20 cellular contexts compared by ENCODE assay signal in the genomic region with DNA sequence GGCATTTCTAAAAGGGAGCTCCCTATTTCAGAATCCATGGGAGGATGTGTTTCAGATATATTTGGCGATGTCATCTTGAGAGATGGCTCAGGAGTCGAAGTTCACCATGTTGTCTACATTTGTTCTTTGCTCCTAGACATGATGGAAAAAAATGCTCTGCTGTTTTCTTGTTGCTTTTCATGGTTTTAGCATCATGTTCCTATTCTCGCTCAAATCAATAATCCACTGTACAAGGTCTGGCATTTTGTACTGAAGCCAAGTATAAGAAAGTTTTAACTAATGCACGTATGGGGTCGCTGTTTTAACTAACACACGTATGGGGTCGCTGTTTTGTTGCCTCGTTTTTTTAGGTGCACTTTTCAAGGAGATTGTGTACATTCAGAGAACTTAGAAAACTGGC.
DNase-seq lines count a peak whose midpoint lies in the region; ATAC-seq, FAIRE-seq and TF ChIP-seq lines count a peak whose summit lies in the region.
"Had no signal": no experiment of that assay in that cellular context is flagged by ENCODE, and none has a peak within 500 bp of the region (broad histone marks: within the 10 kb centered on the region; RNA-seq: fewer than 3 reads in every experiment).

No MANE protein-coding gene starts in this region.

- POLR2A ChIA-PET in activated CD8-positive, alpha-beta T cell treated with anti-CD3 and anti-CD28 coated beads, Interleukin-2, amount 10 ng/mL, durations not matched to agents 7 days and 5 days (lab: Charles Lee), result interaction anchor here (0.9 to 1.5 kb wide), 6 partner anchors 15 to 251 kb away, joined by 3 to 4 read pairs (median 4); no protein-coding TSS in a partner anchor
- POLR2A ChIA-PET in naive thymus-derived CD4-positive, alpha-beta T cell (lab: Charles Lee), result interaction anchor here (1.1 to 2.1 kb wide), 2 partner anchors 53 to 61 kb away, joined by 4 to 25 read pairs; no protein-coding TSS in a partner anchor

- H3K4me3 ChIP-seq in naive thymus-derived CD4-positive, alpha-beta T cell (ENCODE audit: low read length), result no peak overlapping the region
- no peak overlapping the region for H3K4me3 ChIP-seq in prostate gland
- H3K4me3 ChIP-seq: BLaER1 treated with 17β-estradiol and CSF1 and Interleukin-3, amounts not matched to agents 10 nM and 100 nM had no signal

- H3K9me3 ChIP-seq in naive thymus-derived CD4-positive, alpha-beta T cell (ENCODE audit: control insufficient read depth in 2 of 3, low read length in 3 of 3), result no peaks in the 10 kb centered on the region
- H3K9me3 ChIP-seq in prostate gland, result no peaks in the 10 kb centered on the region
- H3K9me3 ChIP-seq: BLaER1 treated with 17β-estradiol and CSF1 and Interleukin-3, amounts not matched to agents 10 nM and 100 nM had no signal

- TF ChIP-seq CTCF in prostate gland (IDR thresholded peaks at IDR 0.05), result no peak

- ATAC-seq in activated CD8-positive, alpha-beta T cell treated with anti-CD3 and anti-CD28 coated beads, Interleukin-2, amount 10 ng/mL, durations not matched to agents 7 days and 5 days, result no peak
- ATAC-seq in naive thymus-derived CD4-positive, alpha-beta T cell, result no peak
- ATAC-seq in HG03469 (IDR thresholded peaks at IDR 0.05; ENCODE audit: unreplicated experiment), result no peak
- ATAC-seq: foreskin keratinocyte had no signal

- intact Hi-C loops in naive thymus-derived CD4-positive, alpha-beta T cell (cut with micrococcal nuclease), result loop anchor here (2.0 to 10.0 kb wide), 8 partner anchors 16 to 1338 kb away; partner anchors contain the start of genes CRADD (in 1 of the 2), EEA1 (in 1 of the 2), MRPL42 (in 1 of the 2) and NUDT4 (in 1 of the 2)
- intact Hi-C loops in prostate gland (cut with DNase I), result no loop called here

- no peaks in the 10 kb centered on the region for H3K36me3 ChIP-seq in naive thymus-derived CD4-positive, alpha-beta T cell (ENCODE audit: control insufficient read depth in 2 of 3, insufficient read depth in 3 of 3, low read length in 3 of 3)
- no peaks in the 10 kb centered on the region for H3K36me3 ChIP-seq in prostate gland

- TF ChIP-seq POLR2A in prostate gland (IDR thresholded peaks at IDR 0.05), result no peak

- H3K4me3 Mint-ChIP-seq in T-helper 2 cell treated with Interferon-gamma antibody and Interleukin-4, amounts not matched to agents 5 μg/mL and 100 μg/mL, for 36 hours, result peak overlapping the region; percentile 37
- H3K4me3 Mint-ChIP-seq in activated CD8-positive, alpha-beta T cell treated with anti-CD3 and anti-CD28 coated beads, Interleukin-2, amount 10 ng/mL, durations not matched to agents 7 days and 5 days, result no peak overlapping the region
- peak overlapping the region in 5 of 10 donors; percentile 8 to 61 (median 16) for H3K4me3 Mint-ChIP-seq in naive thymus-derived CD4-positive, alpha-beta T cell

- DNase-seq in T-helper 2 cell treated with Interferon-gamma antibody and Interleukin-4, amounts not matched to agents 5 μg/mL and 100 μg/mL, for 36 hours (ENCODE audit: low spot score), result no peak
- DNase-seq in T-helper 2 cell, result no peak
- no peak for DNase-seq in GM18507 (ENCODE audit: extremely low spot score, insufficient read length, low read depth)
- no peak for DNase-seq in activated CD8-positive, alpha-beta T cell treated with anti-CD3 and anti-CD28 coated beads, Interleukin-2, amount 10 ng/mL, durations not matched to agents 7 days and 5 days
- DNase-seq in naive thymus-derived CD4-positive, alpha-beta T cell, result no peak
- DNase-seq in prostate gland (ENCODE audit: low spot score), result no peak
- no peak for DNase-seq in NCI-H2107 treated with DMSO at 0.1 percent for 48 hours (lab: John Stamatoyannopoulos, UW; ENCODE audit: unreplicated experiment)
- DNase-seq: 8988T; activated naive CD8-positive, alpha-beta T cell treated with anti-CD3 and anti-CD28 coated beads, Interleukin-2, amount 10 ng/mL, durations not matched to agents 7 days and 5 days; dermis blood vessel endothelial cell; foreskin keratinocyte; GOT3; hypothalamus; kidney; NCI-H187; NCI-H446 had no signal

- H3K4me1 ChIP-seq in naive thymus-derived CD4-positive, alpha-beta T cell (ENCODE audit: control insufficient read depth in 2 of 2, insufficient read depth in 2 of 2, low read length in 2 of 2), result peaks cover 40 to 49% of the 10 kb centered on the region in 2 donors
- H3K4me1 ChIP-seq in prostate gland (replicated peaks), result no peaks in the 10 kb centered on the region

- H3K4me1 Mint-ChIP-seq in T-helper 2 cell treated with Interferon-gamma antibody and Interleukin-4, amounts not matched to agents 5 μg/mL and 100 μg/mL, for 36 hours (ENCODE audit: low read depth), result peaks cover 55% of the 10 kb centered on the region
- peaks cover 61% of the 10 kb centered on the region for H3K4me1 Mint-ChIP-seq in activated CD8-positive, alpha-beta T cell treated with anti-CD3 and anti-CD28 coated beads, Interleukin-2, amount 10 ng/mL, durations not matched to agents 7 days and 5 days (ENCODE audit: low read depth)
- peaks cover 35 to 54% (median 51%) of the 10 kb centered on the region in 7 donors for H3K4me1 Mint-ChIP-seq in naive thymus-derived CD4-positive, alpha-beta T cell

- peak; percentile 24 for FAIRE-seq in GM18507 (lab: Jason Lieb, UNC)
- FAIRE-seq: kidney had no signal

- no peaks in the 10 kb centered on the region for H3K27me3 ChIP-seq in naive thymus-derived CD4-positive, alpha-beta T cell (ENCODE audit: control insufficient read depth in 2 of 2, insufficient read depth in 2 of 2, low read length in 2 of 2)
- no peaks in the 10 kb centered on the region for H3K27me3 ChIP-seq in prostate gland (replicated peaks; ENCODE audit: insufficient read depth)
- H3K27me3 ChIP-seq: BLaER1 treated with 17β-estradiol and CSF1 and Interleukin-3, amounts not matched to agents 10 nM and 100 nM had no signal

- peaks cover 32% of the 10 kb centered on the region for H3K36me3 Mint-ChIP-seq in T-helper 2 cell treated with Interferon-gamma antibody and Interleukin-4, amounts not matched to agents 5 μg/mL and 100 μg/mL, for 36 hours (ENCODE audit: low read depth)
- H3K36me3 Mint-ChIP-seq in activated CD8-positive, alpha-beta T cell treated with anti-CD3 and anti-CD28 coated beads, Interleukin-2, amount 10 ng/mL, durations not matched to agents 7 days and 5 days (ENCODE audit: low read depth), result peaks cover 54% of the 10 kb centered on the region
- H3K36me3 Mint-ChIP-seq in naive thymus-derived CD4-positive, alpha-beta T cell, result peaks cover 0 to 36% (median 10%) of the 10 kb centered on the region in 5 donors

- CTCF ChIA-PET in activated CD8-positive, alpha-beta T cell treated with anti-CD3 and anti-CD28 coated beads, Interleukin-2, amount 10 ng/mL, durations not matched to agents 7 days and 5 days (lab: Charles Lee), result interaction anchor here (1.2 to 4.7 kb wide), 8 partner anchors 8 to 60 kb away, joined by 4 to 29 read pairs (median 5); partner anchors contain the start of gene PLXNC1
- CTCF ChIA-PET in naive thymus-derived CD4-positive, alpha-beta T cell (lab: Charles Lee), result no interaction called here

- no peak overlapping the region for H3K27ac ChIP-seq in naive thymus-derived CD4-positive, alpha-beta T cell (ENCODE audit: low read depth, low read length)
- no peak overlapping the region for H3K27ac ChIP-seq in prostate gland
- H3K27ac ChIP-seq: epithelial cell of prostate, foreskin keratinocyte, RWPE1 had no signal

- peaks cover 4% of the 10 kb centered on the region for H3K9me3 Mint-ChIP-seq in T-helper 2 cell treated with Interferon-gamma antibody and Interleukin-4, amounts not matched to agents 5 μg/mL and 100 μg/mL, for 36 hours
- H3K9me3 Mint-ChIP-seq in activated CD8-positive, alpha-beta T cell treated with anti-CD3 and anti-CD28 coated beads, Interleukin-2, amount 10 ng/mL, durations not matched to agents 7 days and 5 days (ENCODE audit: insufficient read depth), result no peaks in the 10 kb centered on the region
- H3K9me3 Mint-ChIP-seq in naive thymus-derived CD4-positive, alpha-beta T cell, result peaks cover 0 to 5% (median 0%) of the 10 kb centered on the region in 11 donors

- no peaks in the 10 kb centered on the region for H3K27me3 Mint-ChIP-seq in T-helper 2 cell treated with Interferon-gamma antibody and Interleukin-4, amounts not matched to agents 5 μg/mL and 100 μg/mL, for 36 hours (ENCODE audit: low read depth)
- H3K27me3 Mint-ChIP-seq in activated CD8-positive, alpha-beta T cell treated with anti-CD3 and anti-CD28 coated beads, Interleukin-2, amount 10 ng/mL, durations not matched to agents 7 days and 5 days (ENCODE audit: low read depth), result no peaks in the 10 kb centered on the region
- H3K27me3 Mint-ChIP-seq in naive thymus-derived CD4-positive, alpha-beta T cell, result no peaks in the 10 kb centered on the region
- H3K27me3 Mint-ChIP-seq: activated naive CD8-positive, alpha-beta T cell treated with anti-CD3 and anti-CD28 coated beads, Interleukin-2, amount 10 ng/mL, durations not matched to agents 7 days and 5 days had no signal

- peak overlapping the region; percentile 58 for H3K27ac Mint-ChIP-seq in T-helper 2 cell treated with Interferon-gamma antibody and Interleukin-4, amounts not matched to agents 5 μg/mL and 100 μg/mL, for 36 hours
- peak overlapping the region; percentile 68 for H3K27ac Mint-ChIP-seq in activated CD8-positive, alpha-beta T cell treated with anti-CD3 and anti-CD28 coated beads, Interleukin-2, amount 10 ng/mL, durations not matched to agents 7 days and 5 days
- H3K27ac Mint-ChIP-seq in naive thymus-derived CD4-positive, alpha-beta T cell, result peak overlapping the region in 7 of 9 donors; percentile 9 to 94 (median 43)

- WGBS in prostate gland, result 89% methylated on average over 8 of the region's 8 CpGs
